ENCODE assay signal across 1 cellular context in the genomic region with DNA sequence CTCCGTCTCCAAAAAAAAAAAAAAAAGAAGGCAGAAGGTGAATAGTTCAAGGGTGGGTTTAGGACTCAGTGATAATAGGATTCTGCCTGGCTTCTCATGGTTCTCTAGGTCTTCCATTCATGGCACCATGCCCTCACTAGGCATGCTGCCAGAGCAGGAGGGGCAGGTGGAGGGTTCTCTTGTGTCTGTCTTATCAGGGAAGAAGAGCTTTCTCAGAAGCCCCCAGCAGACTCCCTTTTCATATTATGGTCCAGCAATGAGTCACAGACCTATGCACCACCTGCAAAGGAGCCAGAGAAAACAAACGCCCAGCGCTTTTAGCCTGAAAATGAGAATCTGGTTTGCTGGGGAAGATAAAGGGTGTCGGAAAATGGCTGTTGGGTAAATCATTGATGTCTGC.
TF ChIP-seq lines count a peak whose summit lies in the region.

No MANE protein-coding gene starts in this region.

TF ChIP-seq in HEK293, 187 proteins besides CTCF, POLR2A, EP300 and RAD21 (continued from another document):
- TF ChIP-seq, protein P1, sequence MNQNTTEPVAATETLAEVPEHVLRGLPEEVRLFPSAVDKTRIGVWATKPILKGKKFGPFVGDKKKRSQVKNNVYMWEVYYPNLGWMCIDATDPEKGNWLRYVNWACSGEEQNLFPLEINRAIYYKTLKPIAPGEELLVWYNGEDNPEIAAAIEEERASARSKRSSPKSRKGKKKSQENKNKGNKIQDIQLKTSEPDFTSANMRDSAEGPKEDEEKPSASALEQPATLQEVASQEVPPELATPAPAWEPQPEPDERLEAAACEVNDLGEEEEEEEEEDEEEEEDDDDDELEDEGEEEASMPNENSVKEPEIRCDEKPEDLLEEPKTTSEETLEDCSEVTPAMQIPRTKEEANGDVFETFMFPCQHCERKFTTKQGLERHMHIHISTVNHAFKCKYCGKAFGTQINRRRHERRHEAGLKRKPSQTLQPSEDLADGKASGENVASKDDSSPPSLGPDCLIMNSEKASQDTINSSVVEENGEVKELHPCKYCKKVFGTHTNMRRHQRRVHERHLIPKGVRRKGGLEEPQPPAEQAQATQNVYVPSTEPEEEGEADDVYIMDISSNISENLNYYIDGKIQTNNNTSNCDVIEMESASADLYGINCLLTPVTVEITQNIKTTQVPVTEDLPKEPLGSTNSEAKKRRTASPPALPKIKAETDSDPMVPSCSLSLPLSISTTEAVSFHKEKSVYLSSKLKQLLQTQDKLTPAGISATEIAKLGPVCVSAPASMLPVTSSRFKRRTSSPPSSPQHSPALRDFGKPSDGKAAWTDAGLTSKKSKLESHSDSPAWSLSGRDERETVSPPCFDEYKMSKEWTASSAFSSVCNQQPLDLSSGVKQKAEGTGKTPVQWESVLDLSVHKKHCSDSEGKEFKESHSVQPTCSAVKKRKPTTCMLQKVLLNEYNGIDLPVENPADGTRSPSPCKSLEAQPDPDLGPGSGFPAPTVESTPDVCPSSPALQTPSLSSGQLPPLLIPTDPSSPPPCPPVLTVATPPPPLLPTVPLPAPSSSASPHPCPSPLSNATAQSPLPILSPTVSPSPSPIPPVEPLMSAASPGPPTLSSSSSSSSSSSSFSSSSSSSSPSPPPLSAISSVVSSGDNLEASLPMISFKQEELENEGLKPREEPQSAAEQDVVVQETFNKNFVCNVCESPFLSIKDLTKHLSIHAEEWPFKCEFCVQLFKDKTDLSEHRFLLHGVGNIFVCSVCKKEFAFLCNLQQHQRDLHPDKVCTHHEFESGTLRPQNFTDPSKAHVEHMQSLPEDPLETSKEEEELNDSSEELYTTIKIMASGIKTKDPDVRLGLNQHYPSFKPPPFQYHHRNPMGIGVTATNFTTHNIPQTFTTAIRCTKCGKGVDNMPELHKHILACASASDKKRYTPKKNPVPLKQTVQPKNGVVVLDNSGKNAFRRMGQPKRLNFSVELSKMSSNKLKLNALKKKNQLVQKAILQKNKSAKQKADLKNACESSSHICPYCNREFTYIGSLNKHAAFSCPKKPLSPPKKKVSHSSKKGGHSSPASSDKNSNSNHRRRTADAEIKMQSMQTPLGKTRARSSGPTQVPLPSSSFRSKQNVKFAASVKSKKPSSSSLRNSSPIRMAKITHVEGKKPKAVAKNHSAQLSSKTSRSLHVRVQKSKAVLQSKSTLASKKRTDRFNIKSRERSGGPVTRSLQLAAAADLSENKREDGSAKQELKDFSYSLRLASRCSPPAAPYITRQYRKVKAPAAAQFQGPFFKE (tag by site-specific recombination; IDR thresholded peaks at IDR 0.05; ENCODE audit: borderline replicate concordance), result no peak
